Comparison of ENCODE assay signal across 8 cellular contexts in the genomic region with DNA sequence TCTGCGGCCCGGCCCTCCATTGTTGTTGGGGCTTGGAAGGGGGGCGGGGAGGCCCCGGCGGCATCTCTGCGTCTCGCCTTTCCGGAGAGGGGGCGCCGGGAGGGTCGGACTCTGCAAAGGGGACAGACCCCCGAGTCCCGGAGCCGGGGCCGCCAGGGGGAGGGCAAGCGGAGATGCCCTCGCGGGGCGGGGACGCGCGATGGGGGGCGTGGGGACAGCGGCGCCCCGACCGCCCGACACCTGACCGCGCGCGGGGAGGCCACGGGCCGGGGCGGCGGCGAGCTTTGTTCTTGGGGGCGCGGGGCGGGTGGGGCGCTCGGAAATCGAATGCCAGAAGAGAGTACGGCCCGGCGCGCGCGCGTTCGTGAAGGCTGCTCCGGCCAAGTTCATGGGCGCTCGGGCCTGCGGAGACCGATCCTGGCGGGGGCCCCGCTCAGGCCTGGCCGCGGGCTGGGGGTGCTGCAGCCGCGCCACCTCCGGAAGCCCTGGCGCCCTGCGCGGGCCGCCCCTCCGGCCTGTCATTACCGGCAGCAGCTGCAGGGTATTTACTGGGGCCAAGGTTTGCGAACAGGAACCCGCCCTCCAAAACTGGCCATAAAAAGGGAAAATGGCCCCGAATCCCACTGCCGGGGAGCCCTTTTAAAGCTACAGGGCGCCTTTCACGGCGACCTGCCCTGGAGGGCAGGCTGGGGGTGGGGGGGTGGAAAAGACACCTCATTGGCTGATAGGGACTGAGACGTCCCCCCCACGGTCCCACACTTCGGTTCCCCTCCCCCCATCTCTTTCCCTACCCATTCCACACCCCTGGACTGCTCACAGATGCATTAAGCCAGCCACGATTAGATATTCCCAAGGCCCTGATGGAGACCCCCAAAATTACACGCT. TPM values are rescaled to one million over a fixed set of nuclear protein-coding genes. Genes with fewer than 3 reads are reported as not detected.
DNase-seq lines count a peak whose midpoint lies in the region; ATAC-seq lines count a peak whose summit lies in the region.

No MANE protein-coding gene starts in this region.

- peaks cover 19% of the 10 kb centered on the region for H3K27me3 Mint-ChIP-seq in activated naive CD4-positive, alpha-beta T cell treated with anti-CD3 and anti-CD28 coated beads, Interleukin-2, amount 50 U/mL, for 24 hours
- H3K27me3 Mint-ChIP-seq in activated CD8-positive, alpha-beta T cell treated with anti-CD3 and anti-CD28 coated beads, Interleukin-2, amount 10 ng/mL, durations not matched to agents 7 days and 5 days (ENCODE audit: low read depth): peaks cover 24% of the 10 kb centered on the region

- H3K4me1 Mint-ChIP-seq in activated naive CD4-positive, alpha-beta T cell treated with anti-CD3 and anti-CD28 coated beads, Interleukin-2, amount 50 U/mL, for 24 hours: peaks cover 42% of the 10 kb centered on the region
- H3K4me1 Mint-ChIP-seq in activated CD8-positive, alpha-beta T cell treated with anti-CD3 and anti-CD28 coated beads, Interleukin-2, amount 10 ng/mL, durations not matched to agents 7 days and 5 days (ENCODE audit: low read depth): peaks cover 40% of the 10 kb centered on the region

- H3K27ac Mint-ChIP-seq in activated naive CD4-positive, alpha-beta T cell treated with anti-CD3 and anti-CD28 coated beads, Interleukin-2, amount 50 U/mL, for 24 hours: no peak overlapping the region
- peak overlapping the region; percentile 10 for H3K27ac Mint-ChIP-seq in activated CD8-positive, alpha-beta T cell treated with anti-CD3 and anti-CD28 coated beads, Interleukin-2, amount 10 ng/mL, durations not matched to agents 7 days and 5 days

- H3K9ac ChIP-seq in iPS-15b (ENCODE audit: low read depth, low read length): no peak overlapping the region

- POLR2A ChIA-PET in activated CD8-positive, alpha-beta T cell treated with anti-CD3 and anti-CD28 coated beads, Interleukin-2, amount 10 ng/mL, durations not matched to agents 7 days and 5 days (lab: Charles Lee): interaction anchor here (0.7 to 5.3 kb wide), 4 partner anchors 10 to 266 kb away, joined by 3 to 49 read pairs (median 3); no protein-coding TSS in a partner anchor

- H3K9me3 Mint-ChIP-seq in activated naive CD4-positive, alpha-beta T cell treated with anti-CD3 and anti-CD28 coated beads, Interleukin-2, amount 50 U/mL, for 24 hours: no peaks in the 10 kb centered on the region
- H3K9me3 Mint-ChIP-seq in activated CD8-positive, alpha-beta T cell treated with anti-CD3 and anti-CD28 coated beads, Interleukin-2, amount 10 ng/mL, durations not matched to agents 7 days and 5 days (ENCODE audit: insufficient read depth): no peaks in the 10 kb centered on the region

- CTCF ChIA-PET in activated CD8-positive, alpha-beta T cell treated with anti-CD3 and anti-CD28 coated beads, Interleukin-2, amount 10 ng/mL, durations not matched to agents 7 days and 5 days (lab: Charles Lee): interaction anchor here (1.6 kb wide), 1 partner anchor 182 kb away, joined by 3 read pairs; no protein-coding TSS in a partner anchor

- H3K27me3 ChIP-seq in iPS-15b (ENCODE audit: control insufficient read depth, insufficient read depth, low read length): peaks cover 52% of the 10 kb centered on the region

- peak overlapping the region; percentile 30 for H3K4me3 ChIP-seq in iPS-15b (ENCODE audit: low read depth, low read length)

- ATAC-seq in activated CD8-positive, alpha-beta T cell treated with anti-CD3 and anti-CD28 coated beads, Interleukin-2, amount 10 ng/mL, durations not matched to agents 7 days and 5 days: peak; percentile 3
- ATAC-seq in stimulated activated naive CD8-positive, alpha-beta T cell treated with anti-CD3 and anti-CD28 coated beads, Interleukin-15, Interleukin-2, amounts not matched to agents 100 U/mL and 50 U/mL, for 24 hours: no peak
- ATAC-seq in HG03442 (IDR thresholded peaks at IDR 0.05; ENCODE audit: unreplicated experiment): no peak
- ATAC-seq in HG03045 (IDR thresholded peaks at IDR 0.05; ENCODE audit: unreplicated experiment): no peak

- peaks cover 7% of the 10 kb centered on the region for H3K4me1 ChIP-seq in iPS-15b (ENCODE audit: control insufficient read depth, insufficient read depth, low read length)

- H3K4me3 Mint-ChIP-seq in activated naive CD4-positive, alpha-beta T cell treated with anti-CD3 and anti-CD28 coated beads, Interleukin-2, amount 50 U/mL, for 24 hours: peak overlapping the region; percentile 83
- peak overlapping the region; percentile 50 for H3K4me3 Mint-ChIP-seq in activated CD8-positive, alpha-beta T cell treated with anti-CD3 and anti-CD28 coated beads, Interleukin-2, amount 10 ng/mL, durations not matched to agents 7 days and 5 days

- H3K9me3 ChIP-seq in iPS-15b (ENCODE audit: control insufficient read depth, insufficient read depth, low read length): no peaks in the 10 kb centered on the region

- no peak for DNase-seq in activated naive CD4-positive, alpha-beta T cell treated with anti-CD3 and anti-CD28 coated beads, Interleukin-2, amount 50 U/mL, for 16 hours
- peak; percentile 29 for DNase-seq in activated CD8-positive, alpha-beta T cell treated with anti-CD3 and anti-CD28 coated beads, Interleukin-2, amount 10 ng/mL, durations not matched to agents 7 days and 5 days
- DNase-seq in stimulated activated naive CD8-positive, alpha-beta T cell treated with anti-CD3 and anti-CD28 coated beads, Interleukin-15, Interleukin-2, amounts not matched to agents 100 U/mL and 50 U/mL, for 24 hours: peak; percentile 46
- DNase-seq in stimulated activated CD4-positive, alpha-beta T cell treated with anti-CD3 and anti-CD28 coated beads, Interleukin-4, amount 100 ng/mL, for 24 hours: no peak

- H3K36me3 Mint-ChIP-seq in activated naive CD4-positive, alpha-beta T cell treated with anti-CD3 and anti-CD28 coated beads, Interleukin-2, amount 50 U/mL, for 24 hours: peaks cover 1% of the 10 kb centered on the region
- H3K36me3 Mint-ChIP-seq in activated CD8-positive, alpha-beta T cell treated with anti-CD3 and anti-CD28 coated beads, Interleukin-2, amount 10 ng/mL, durations not matched to agents 7 days and 5 days (ENCODE audit: low read depth): no peaks in the 10 kb centered on the region

- H3K36me3 ChIP-seq in iPS-15b (ENCODE audit: control insufficient read depth, insufficient read depth, low read length): no peaks in the 10 kb centered on the region

RNA-seq across cellular contexts. Expression of a gene that starts 11.1 kb away (rescaled TPM):
- total RNA-seq in activated CD8-positive, alpha-beta T cell treated with anti-CD3 and anti-CD28 coated beads, Interleukin-2, amount 10 ng/mL, durations not matched to agents 7 days and 5 days: under 1 TPM; 0.60 to 0.90 TPM

RNA-seq across cellular contexts. Expression of a gene that starts 40.1 kb away (rescaled TPM):
- 1 to 10 TPM; 4.2 to 5.0 TPM for total RNA-seq in activated CD8-positive, alpha-beta T cell treated with anti-CD3 and anti-CD28 coated beads, Interleukin-2, amount 10 ng/mL, durations not matched to agents 7 days and 5 days

RNA-seq across cellular contexts. Expression of a gene that starts 40.2 kb away (rescaled TPM):
- 10 to 100 TPM; 27.8 to 28.9 TPM for total RNA-seq in activated CD8-positive, alpha-beta T cell treated with anti-CD3 and anti-CD28 coated beads, Interleukin-2, amount 10 ng/mL, durations not matched to agents 7 days and 5 days

Comparison
In these comparisons a context has a peak if more than half of its experiments do, and no peak if none do; other contexts are left out.
1. DNase-seq: peak in activated CD8-positive, alpha-beta T cell treated with anti-CD3 and anti-CD28 coated beads, Interleukin-2, amount 10 ng/mL, durations not matched to agents 7 days and 5 days (single experiment) and stimulated activated naive CD8-positive, alpha-beta T cell treated with anti-CD3 and anti-CD28 coated beads, Interleukin-15, Interleukin-2, amounts not matched to agents 100 U/mL and 50 U/mL, for 24 hours (single experiment); none in activated naive CD4-positive, alpha-beta T cell treated with anti-CD3 and anti-CD28 coated beads, Interleukin-2, amount 50 U/mL, for 16 hours (single experiment) and stimulated activated CD4-positive, alpha-beta T cell treated with anti-CD3 and anti-CD28 coated beads, Interleukin-4, amount 100 ng/mL, for 24 hours (single experiment).